Comparison of ENCODE assay signal across 8 cellular contexts in the genomic region with DNA sequence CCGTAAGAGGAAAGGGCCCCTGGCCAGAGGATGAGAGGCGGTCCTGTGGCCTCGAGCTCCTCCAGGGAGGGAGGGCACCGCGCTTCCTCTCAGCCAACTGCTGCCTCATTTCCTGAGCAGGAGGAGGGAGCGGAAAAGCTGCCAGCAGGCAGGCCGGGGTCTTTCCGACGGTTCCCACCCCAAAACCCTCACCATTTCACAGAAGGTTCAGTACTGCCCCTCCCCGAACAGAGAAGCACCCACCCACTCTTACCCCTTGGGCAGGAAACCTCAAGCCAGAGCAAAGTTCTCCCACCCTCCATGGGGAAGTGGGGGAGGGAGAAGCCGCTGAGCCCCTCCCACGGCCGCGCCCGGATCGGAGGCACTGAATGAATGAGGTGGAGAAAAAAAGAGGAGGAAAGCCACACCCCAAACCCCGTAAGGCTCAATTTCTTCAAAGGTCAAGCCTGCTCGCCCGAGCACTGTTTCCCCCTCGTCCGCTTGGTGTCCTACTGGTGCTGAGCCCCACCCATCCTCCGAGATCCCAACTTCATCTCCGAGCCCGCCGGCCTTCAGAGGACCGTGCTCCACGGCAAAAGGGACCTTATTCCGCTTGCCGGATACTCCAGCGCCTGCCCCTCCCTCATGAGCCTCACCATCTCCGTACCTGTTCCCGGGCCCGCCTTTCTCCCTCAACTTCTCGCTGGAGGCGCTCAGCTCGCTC. TPM values are rescaled to one million over a fixed set of nuclear protein-coding genes. Genes with fewer than 3 reads are reported as not detected.
A peak's percentile ranks its signal among the peaks of the same experiment; 100 is the strongest.
DNase-seq lines count a peak whose midpoint lies in the region; ATAC-seq and TF ChIP-seq lines count a peak whose summit lies in the region.

No MANE protein-coding gene starts in this region.

- peaks cover 2% of the 10 kb centered on the region for H3K27me3 Mint-ChIP-seq in neural progenitor cell (ENCODE audit: insufficient read depth, low read depth)

- DNase-seq in RPMI7951 (ENCODE audit: low read depth) (peak; percentile 75), fibroblast of the conjunctiva (ENCODE audit: low read depth) (peak; percentile 42), neural progenitor cell (ENCODE audit: low spot score) (peak; percentile 65)
- peak; percentile 61 for DNase-seq in activated T-helper 9 cell treated with anti-CD3 and anti-CD28 coated beads, Interleukin-2, amount 50 U/mL, for 16 hours (ENCODE audit: low read depth)

- ATAC-seq in GM19324 (IDR thresholded peaks at IDR 0.05; ENCODE audit: low FRiP score, unreplicated experiment) (peak; percentile 53), HG03521 (IDR thresholded peaks at IDR 0.05; ENCODE audit: unreplicated experiment) (peak; percentile 47)

- no peaks in the 10 kb centered on the region for H3K27me3 ChIP-seq in neural progenitor cell
- no peaks in the 10 kb centered on the region for H3K27me3 ChIP-seq in subcutaneous abdominal adipose tissue (ENCODE audit: control insufficient read depth in 5 of 5, insufficient read depth in 4 of 5, low read length in 5 of 5)

- H3K4me2 ChIP-seq in neural progenitor cell = peak overlapping the region; percentile 95

- peaks cover 53% of the 10 kb centered on the region for H3K79me2 ChIP-seq in neural progenitor cell (ENCODE audit: low read depth)

- TF ChIP-seq CTCF in C4-2B (conservative IDR thresholded peaks at IDR 0.05) = no peak
- TF ChIP-seq CTCF in neural progenitor cell (IDR thresholded peaks at IDR 0.05) = no peak

- no peaks in the 10 kb centered on the region for H3K9me3 Mint-ChIP-seq in neural progenitor cell

- peaks cover 67% of the 10 kb centered on the region for H3K4me1 Mint-ChIP-seq in neural progenitor cell

- H4K20me1 ChIP-seq in neural progenitor cell (ENCODE audit: low read depth) = peaks cover 54% of the 10 kb centered on the region

- H3K9me3 ChIP-seq in neural progenitor cell (ENCODE audit: low read depth) (no peaks in the 10 kb centered on the region), subcutaneous abdominal adipose tissue (ENCODE audit: control insufficient read depth in 5 of 5, low read length in 5 of 5) (no peaks in the 10 kb centered on the region)

- H3K27ac ChIP-seq in C4-2B (peak overlapping the region; percentile 87), neural progenitor cell (peak overlapping the region; percentile 79), subcutaneous abdominal adipose tissue (ENCODE audit: low read depth, low read length) (peak overlapping the region; percentile 91)

- peak overlapping the region; percentile 100 for H3K4me3 Mint-ChIP-seq in neural progenitor cell

- peak overlapping the region; percentile 76 for H3K9ac ChIP-seq in neural progenitor cell
- peak overlapping the region; percentile 79 to 91 (median 85) for H3K9ac ChIP-seq in subcutaneous abdominal adipose tissue (ENCODE audit: low read length in 5 of 5)

- H3K4me3 ChIP-seq in neural progenitor cell (peak overlapping the region; percentile 84), subcutaneous abdominal adipose tissue (ENCODE audit: low read depth in 1 of 5, low read length in 5 of 5) (peak overlapping the region; percentile 84 to 100 (median 98))

- no peak overlapping the region for H2AFZ ChIP-seq in neural progenitor cell (replicated peaks)

- peaks cover 8% of the 10 kb centered on the region for H3K36me3 Mint-ChIP-seq in neural progenitor cell

- H3K27ac Mint-ChIP-seq in neural progenitor cell = peak overlapping the region; percentile 98

- peaks cover 62% of the 10 kb centered on the region for H3F3A ChIP-seq in neural progenitor cell (ENCODE audit: low read depth)

- H3K36me3 ChIP-seq in neural progenitor cell = no peaks in the 10 kb centered on the region
- peaks cover 0 to 6% (median 0%) of the 10 kb centered on the region in 5 donors for H3K36me3 ChIP-seq in subcutaneous abdominal adipose tissue (ENCODE audit: control insufficient read depth in 5 of 5, insufficient read depth in 5 of 5, low read length in 5 of 5)

- H3K4me1 ChIP-seq in neural progenitor cell (peaks cover 58% of the 10 kb centered on the region), subcutaneous abdominal adipose tissue (ENCODE audit: control insufficient read depth in 5 of 5, insufficient read depth in 5 of 5, low read length in 5 of 5) (peaks cover 5 to 57% (median 52%) of the 10 kb centered on the region in 5 donors)

RNA-seq across cellular contexts. Expression of a gene that starts 9.4 kb away (rescaled TPM):
- total RNA-seq in RPMI7951 (2014; rRNA removed; shearing (Covaris generic)) = 499 and 606 TPM in 2 replicates
- total RNA-seq in neural progenitor cell (ENCODE audit: low replicate concordance) = 408 and 596 TPM in 2 replicates

RNA-seq across cellular contexts. Expression of a gene that starts 23.6 kb away (rescaled TPM):
- total RNA-seq in RPMI7951 (2014; rRNA removed; shearing (Covaris generic)) = not detected in 2 replicates
- total RNA-seq in neural progenitor cell (ENCODE audit: low replicate concordance) = not detected in 2 replicates

RNA-seq across cellular contexts. Expression of a gene that starts 27.6 kb away (rescaled TPM):
- not detected in 2 replicates for total RNA-seq in RPMI7951 (2014; rRNA removed; shearing (Covaris generic))
- total RNA-seq in neural progenitor cell (ENCODE audit: low replicate concordance) = not detected in 2 replicates

RNA-seq across cellular contexts. Expression of a gene that starts 38.3 kb away (rescaled TPM):
- total RNA-seq in RPMI7951 (2014; rRNA removed; shearing (Covaris generic)) = 52.8 and 73.8 TPM in 2 replicates
- total RNA-seq in neural progenitor cell (ENCODE audit: low replicate concordance) = 135 and 148 TPM in 2 replicates

Comparison
In these comparisons a context has a peak if more than half of its experiments do, and no peak if none do; other contexts are left out.
1. Peak in every context shown above with its lines: DNase-seq, ATAC-seq, H3K4me3 ChIP-seq and H3K27ac ChIP-seq.